Comparison of ENCODE assay signal across 8 cellular contexts in the genomic region with DNA sequence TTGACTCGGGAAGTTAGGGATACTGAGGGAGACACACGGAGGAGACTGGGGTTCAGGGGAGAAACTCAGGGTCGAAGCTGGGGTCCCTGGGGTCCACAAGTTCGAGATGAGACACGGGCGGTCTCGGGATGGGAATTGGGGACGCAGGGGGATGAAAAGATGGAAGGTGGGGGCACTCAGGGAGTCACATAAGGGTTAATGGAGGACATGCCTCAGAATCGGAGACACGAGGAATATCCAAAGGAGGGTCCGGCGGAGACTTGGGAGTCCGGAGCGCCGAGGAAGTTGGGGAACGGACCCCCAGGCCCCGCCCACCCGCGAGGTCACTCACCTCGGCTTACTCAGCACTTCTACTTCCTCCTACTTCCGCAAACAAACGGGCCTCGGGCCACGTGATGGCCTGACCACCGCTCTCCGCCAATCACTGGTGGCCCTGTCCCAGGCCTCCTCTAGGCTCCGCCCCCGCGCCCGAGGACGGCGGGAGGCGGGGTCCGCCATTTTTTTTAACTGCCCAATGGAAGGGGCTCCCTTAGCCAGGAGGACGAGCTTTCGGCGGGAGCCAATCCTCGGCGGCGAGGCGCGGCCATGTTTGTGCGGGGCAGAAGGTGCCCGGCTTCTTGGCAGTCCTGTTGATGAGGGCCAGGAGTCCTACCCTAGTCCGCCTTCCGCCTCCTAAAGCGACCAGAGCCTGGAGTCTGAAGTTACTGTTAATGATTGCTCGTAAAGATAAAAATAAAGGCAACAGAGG. TPM values are rescaled to one million over a fixed set of nuclear protein-coding genes. Genes with fewer than 3 reads are reported as not detected.
DNase-seq lines count a peak whose midpoint lies in the region; ATAC-seq and TF ChIP-seq lines count a peak whose summit lies in the region.

A gene with protein sequence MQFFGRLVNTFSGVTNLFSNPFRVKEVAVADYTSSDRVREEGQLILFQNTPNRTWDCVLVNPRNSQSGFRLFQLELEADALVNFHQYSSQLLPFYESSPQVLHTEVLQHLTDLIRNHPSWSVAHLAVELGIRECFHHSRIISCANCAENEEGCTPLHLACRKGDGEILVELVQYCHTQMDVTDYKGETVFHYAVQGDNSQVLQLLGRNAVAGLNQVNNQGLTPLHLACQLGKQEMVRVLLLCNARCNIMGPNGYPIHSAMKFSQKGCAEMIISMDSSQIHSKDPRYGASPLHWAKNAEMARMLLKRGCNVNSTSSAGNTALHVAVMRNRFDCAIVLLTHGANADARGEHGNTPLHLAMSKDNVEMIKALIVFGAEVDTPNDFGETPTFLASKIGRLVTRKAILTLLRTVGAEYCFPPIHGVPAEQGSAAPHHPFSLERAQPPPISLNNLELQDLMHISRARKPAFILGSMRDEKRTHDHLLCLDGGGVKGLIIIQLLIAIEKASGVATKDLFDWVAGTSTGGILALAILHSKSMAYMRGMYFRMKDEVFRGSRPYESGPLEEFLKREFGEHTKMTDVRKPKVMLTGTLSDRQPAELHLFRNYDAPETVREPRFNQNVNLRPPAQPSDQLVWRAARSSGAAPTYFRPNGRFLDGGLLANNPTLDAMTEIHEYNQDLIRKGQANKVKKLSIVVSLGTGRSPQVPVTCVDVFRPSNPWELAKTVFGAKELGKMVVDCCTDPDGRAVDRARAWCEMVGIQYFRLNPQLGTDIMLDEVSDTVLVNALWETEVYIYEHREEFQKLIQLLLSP (minus strand): TSS at position 378 of the 748 bp plus-strand sequence. CDS start 12,404 bp downstream, outside the sequence.

- peak within 1 kb of the TSS; percentile 83 to 97 for H3K27ac ChIP-seq in right atrium auricular region
- peak within 1 kb of the TSS; percentile 83 to 98 for H3K27ac ChIP-seq in uterus

- TF ChIP-seq POLR2A in uterus (IDR thresholded peaks at IDR 0.05), result peak; percentile 43 to 69

- peak within 1 kb of the TSS; percentile 41 to 65 for H3K4me3 ChIP-seq in right atrium auricular region
- peak within 1 kb of the TSS; percentile 49 to 71 for H3K4me3 ChIP-seq in uterus

- H3K9me3 ChIP-seq in right atrium auricular region (no peaks in the 10 kb centered on the region), uterus (no peaks in the 10 kb centered on the region)

- TF ChIP-seq CTCF in right atrium auricular region (IDR thresholded peaks at IDR 0.05) (no peak), uterus (IDR thresholded peaks at IDR 0.05) (no peak)

- no peaks in the 10 kb centered on the region for H3K36me3 ChIP-seq in right atrium auricular region
- no peaks in the 10 kb centered on the region for H3K36me3 ChIP-seq in uterus

- intact Hi-C loops in T-helper 2 cell treated with Interferon-gamma antibody and Interleukin-4, amounts not matched to agents 100 ng/mL and 5 ng/mL, for 36 hours (cut with micrococcal nuclease), result loop anchor here (1.0 to 5.0 kb wide), 4 partner anchors 20 to 326 kb away; a partner anchor contains a TSS
- intact Hi-C loops in uterus (cut with DNase I; ENCODE audit: low total_unique reads), result no loop called here

- H3K4me1 ChIP-seq in right atrium auricular region, result peaks cover 0 to 29% of the 10 kb centered on the region in 2 donors
- peaks cover 3 to 6% of the 10 kb centered on the region in 2 donors for H3K4me1 ChIP-seq in uterus

- ATAC-seq in GM18498 (IDR thresholded peaks at IDR 0.05; ENCODE audit: unreplicated experiment) (peak; percentile 84), HG02943 (IDR thresholded peaks at IDR 0.05; ENCODE audit: low read depth, unreplicated experiment) (peak; percentile 73)

- DNase-seq in NCI-H187 treated with DMSO at 0.1 percent for 48 hours (lab: John Stamatoyannopoulos, UW) (peak; percentile 80), anterior cingulate cortex (lab: John Stamatoyannopoulos, UW) (peak; percentile 81 to 99 (median 98)), right atrium auricular region (ENCODE audit: low spot score) (peak; percentile 100), pulmonary artery endothelial cell (ENCODE audit: low read depth, low spot score) (peak; percentile 94), uterus (peak; percentile 98 to 99)

- H3K27me3 ChIP-seq in right atrium auricular region (no peaks in the 10 kb centered on the region), uterus (no peaks in the 10 kb centered on the region)

RNA-seq across cellular contexts. Expression of the gene that starts here (rescaled TPM):
- total RNA-seq in T-helper 2 cell treated with Interferon-gamma antibody and Interleukin-4, amounts not matched to agents 100 ng/mL and 5 ng/mL, for 36 hours, result 47.4 and 47.7 TPM in 2 replicates
- 10 to 100 TPM in 1 of 2 donors, 1 to 10 TPM in 1; 9.0 to 15.6 TPM for total RNA-seq in right atrium auricular region
- 2.0 and 3.9 TPM in 2 replicates for total RNA-seq in pulmonary artery endothelial cell
- total RNA-seq in uterus, result 10 to 100 TPM in 3 of 4 donors, 1 to 10 TPM in 1; 8.7 to 50.9 (median 34.5) TPM

Comparison
In these comparisons a context has a peak if more than half of its experiments do, and no peak if none do; other contexts are left out.
1. Peak in every context shown above with its lines: DNase-seq, ATAC-seq, H3K4me3 ChIP-seq and H3K27ac ChIP-seq.